28 cellular contexts compared by ENCODE assay signal in genomic region chr7:18053177-18053928, GRCh38. TPM values are rescaled to one million over a fixed set of nuclear protein-coding genes. Genes with fewer than 3 reads are reported as not detected.
"Had no signal": no experiment of that assay in that cellular context is flagged by ENCODE, and none has a peak within 500 bp of the region (broad histone marks: within the 10 kb centered on the region; RNA-seq: fewer than 3 reads in every experiment).

No MANE protein-coding gene starts in this region.

- H3K4me3 ChIP-seq: heart right ventricle, neural progenitor cell, skin epidermis, tibial nerve, uterus had no signal

- H3K4me1 ChIP-seq: heart right ventricle, neural progenitor cell, tibial nerve, uterus had no signal

- H3K9me3 Mint-ChIP-seq: activated naive CD4-positive, alpha-beta T cell treated with anti-CD3 and anti-CD28 coated beads, Interleukin-2, amount 50 U/mL, for 24 hours; activated T-cell treated with anti-CD3 and anti-CD28 coated beads, Interleukin-2, amount 50 U/mL, for 72 hours; dendritic cell treated with granulocyte-macrophage colony-stimulating factor and Interleukin-4, amounts not matched to agents 40 ng/mL and 50 ng/mL, for 4 days; immature natural killer cell; memory B cell; naive thymus-derived CD4-positive, alpha-beta T cell; neural progenitor cell had no signal

- H3K4me3 Mint-ChIP-seq: activated naive CD4-positive, alpha-beta T cell treated with anti-CD3 and anti-CD28 coated beads, Interleukin-2, amount 50 U/mL, for 24 hours; activated T-cell treated with anti-CD3 and anti-CD28 coated beads, Interleukin-2, amount 50 U/mL, for 72 hours; dendritic cell treated with granulocyte-macrophage colony-stimulating factor and Interleukin-4, amounts not matched to agents 40 ng/mL and 50 ng/mL, for 4 days; immature natural killer cell; memory B cell; naive thymus-derived CD4-positive, alpha-beta T cell; neural progenitor cell had no signal

- H3K4me1 Mint-ChIP-seq: activated naive CD4-positive, alpha-beta T cell treated with anti-CD3 and anti-CD28 coated beads, Interleukin-2, amount 50 U/mL, for 24 hours; immature natural killer cell; memory B cell; naive thymus-derived CD4-positive, alpha-beta T cell; neural progenitor cell had no signal

- H3K27ac Mint-ChIP-seq: activated naive CD4-positive, alpha-beta T cell treated with anti-CD3 and anti-CD28 coated beads, Interleukin-2, amount 50 U/mL, for 24 hours; activated T-cell treated with anti-CD3 and anti-CD28 coated beads, Interleukin-2, amount 50 U/mL, for 72 hours; dendritic cell treated with granulocyte-macrophage colony-stimulating factor and Interleukin-4, amounts not matched to agents 40 ng/mL and 50 ng/mL, for 4 days; immature natural killer cell; memory B cell; naive thymus-derived CD4-positive, alpha-beta T cell; neural progenitor cell; progenitor cell of endocrine pancreas had no signal

- H3K27me3 ChIP-seq: heart right ventricle, neural progenitor cell, tibial nerve, uterus had no signal

- H3K27ac ChIP-seq: heart right ventricle, neural progenitor cell, skin epidermis, tibial nerve, uterus, WERI-Rb-1 had no signal

- H3K9ac ChIP-seq: neural progenitor cell had no signal

- H3K36me3 Mint-ChIP-seq: activated naive CD4-positive, alpha-beta T cell treated with anti-CD3 and anti-CD28 coated beads, Interleukin-2, amount 50 U/mL, for 24 hours; immature natural killer cell; memory B cell; naive thymus-derived CD4-positive, alpha-beta T cell; neural progenitor cell had no signal

- ATAC-seq: activated T-cell treated with anti-CD3 and anti-CD28 coated beads, Interleukin-2, amount 50 U/mL, for 72 hours; heart right ventricle; left ventricle myocardium superior; naive thymus-derived CD4-positive, alpha-beta T cell; right cardiac atrium; stimulated activated naive CD8-positive, alpha-beta T cell treated with anti-CD3 and anti-CD28 coated beads, Interleukin-15, Interleukin-2, amounts not matched to agents 100 U/mL and 50 U/mL, for 24 hours had no signal

- H2AFZ ChIP-seq: neural progenitor cell had no signal

- FAIRE-seq: astrocyte, endothelial cell of umbilical vein had no signal

- H3K27me3 Mint-ChIP-seq: progenitor cell of endocrine pancreas had no signal

- H3K4me2 ChIP-seq: neural progenitor cell had no signal

- H3K36me3 ChIP-seq: heart right ventricle, neural progenitor cell, tibial nerve, uterus, WERI-Rb-1 had no signal

- DNase-seq: activated CD4-positive, alpha-beta T cell treated with anti-CD3 and anti-CD28 coated beads for 1 hour; activated CD8-positive, alpha-beta memory T cell treated with anti-CD3 and anti-CD28 coated beads for 24 hours; activated CD8-positive, alpha-beta memory T cell treated with anti-CD3 and anti-CD28 coated beads, Interleukin-2, amount 50 U/mL, for 48 hours; activated effector memory CD4-positive, alpha-beta T cell treated with anti-CD3 and anti-CD28 coated beads, Interleukin-2, amount 50 U/mL, for 16 hours; activated T-cell treated with anti-CD3 and anti-CD28 coated beads, Interleukin-2, amount 50 U/mL, for 72 hours; effector CD8-positive, alpha-beta T cell; heart right ventricle; immature natural killer cell; left ventricle myocardium superior; naive thymus-derived CD4-positive, alpha-beta T cell; right cardiac atrium; stimulated activated naive CD8-positive, alpha-beta T cell treated with anti-CD3 and anti-CD28 coated beads, Interleukin-15, Interleukin-2, amounts not matched to agents 100 U/mL and 50 U/mL, for 24 hours; T-helper 2 cell; uterus; WERI-Rb-1 had no signal

- H3K9me3 ChIP-seq: heart right ventricle, tibial nerve, uterus had no signal

RNA-seq across cellular contexts. Expression of gene PRPS1L1, which starts 25.7 kb away (rescaled TPM):
- total RNA-seq: activated T-cell treated with anti-CD3 and anti-CD28 coated beads, Interleukin-2, amount 50 U/mL, for 72 hours; astrocyte; chondrocyte; endothelial cell of umbilical vein; fibroblast of lung; heart right ventricle; left ventricle myocardium superior; mucosa of gallbladder; naive thymus-derived CD4-positive, alpha-beta T cell; osteoblast; progenitor cell of endocrine pancreas; right cardiac atrium; tibial nerve; uterus had no signal
